In genomic region chrX:3548743-3549441, GRCh38 we compare ENCODE assay signal across 8 cellular contexts.
DNase-seq lines count a peak whose midpoint lies in the region; ATAC-seq and TF ChIP-seq lines count a peak whose summit lies in the region.

No MANE protein-coding gene starts in this region.

- intact Hi-C loops in activated CD4-positive, alpha-beta T cell treated with anti-CD3 and anti-CD28 coated beads, Interleukin-2, amount 10 ng/mL, durations not matched to agents 24 days and 14 days (cut with micrococcal nuclease): no loop called here

- no peaks in the 10 kb centered on the region for H3K36me3 ChIP-seq in neural progenitor cell

- DNase-seq in DMS114 treated with DMSO at 0.1 percent for 48 hours (lab: John Stamatoyannopoulos, UW; ENCODE audit: unreplicated experiment) (peak; percentile 37), NCI-H524 (lab: John Stamatoyannopoulos, UW) (peak; percentile 53 to 83), dedifferentiated amniotic fluid mesenchymal stem cell (ENCODE audit: extremely low spot score) (peak; percentile 85), neural progenitor cell (ENCODE audit: low spot score) (peak; percentile 20), NAMALWA (ENCODE audit: low spot score) (no peak)
- no peak for DNase-seq in activated CD4-positive, alpha-beta T cell treated with anti-CD3 and anti-CD28 coated beads, Interleukin-2, amount 10 ng/mL, durations not matched to agents 24 days and 14 days
- DNase-seq in activated CD4-positive, CD25-positive, alpha-beta regulatory T cell treated with anti-CD3 and anti-CD28 coated beads, Interleukin-2, amount 50 U/mL, for 72 hours: no peak

- H3K4me3 ChIP-seq in neural progenitor cell: no peak overlapping the region

- no peak for ATAC-seq in HG02970 (IDR thresholded peaks at IDR 0.05; ENCODE audit: low FRiP score, unreplicated experiment)

- no peaks in the 10 kb centered on the region for H4K20me1 ChIP-seq in neural progenitor cell (ENCODE audit: low read depth)

- no peaks in the 10 kb centered on the region for H3K4me1 ChIP-seq in neural progenitor cell

- no peak overlapping the region for H3K4me3 Mint-ChIP-seq in neural progenitor cell
- H3K4me3 Mint-ChIP-seq in activated CD4-positive, alpha-beta T cell treated with anti-CD3 and anti-CD28 coated beads, Interleukin-2, amount 10 ng/mL, durations not matched to agents 24 days and 14 days: no peak overlapping the region

- no peaks in the 10 kb centered on the region for H3K27me3 ChIP-seq in neural progenitor cell

- H2AFZ ChIP-seq in neural progenitor cell (replicated peaks): peak overlapping the region; percentile 37

- no peaks in the 10 kb centered on the region for H3F3A ChIP-seq in neural progenitor cell (ENCODE audit: low read depth)

- H3K79me2 ChIP-seq in neural progenitor cell (ENCODE audit: low read depth): no peaks in the 10 kb centered on the region

- no peak overlapping the region for H3K9ac ChIP-seq in neural progenitor cell

- H3K9me3 ChIP-seq in neural progenitor cell (ENCODE audit: low read depth): no peaks in the 10 kb centered on the region

- TF ChIP-seq CTCF in neural progenitor cell (IDR thresholded peaks at IDR 0.05): peak; percentile 37

- peaks cover 7% of the 10 kb centered on the region for H3K27me3 Mint-ChIP-seq in neural progenitor cell (ENCODE audit: insufficient read depth, low read depth)
- peaks cover 2% of the 10 kb centered on the region for H3K27me3 Mint-ChIP-seq in activated CD4-positive, alpha-beta T cell treated with anti-CD3 and anti-CD28 coated beads, Interleukin-2, amount 10 ng/mL, durations not matched to agents 24 days and 14 days

- peaks cover 10% of the 10 kb centered on the region for H3K4me1 Mint-ChIP-seq in neural progenitor cell
- H3K4me1 Mint-ChIP-seq in activated CD4-positive, alpha-beta T cell treated with anti-CD3 and anti-CD28 coated beads, Interleukin-2, amount 10 ng/mL, durations not matched to agents 24 days and 14 days: no peaks in the 10 kb centered on the region

- no peaks in the 10 kb centered on the region for H3K36me3 Mint-ChIP-seq in neural progenitor cell
- H3K36me3 Mint-ChIP-seq in activated CD4-positive, alpha-beta T cell treated with anti-CD3 and anti-CD28 coated beads, Interleukin-2, amount 10 ng/mL, durations not matched to agents 24 days and 14 days (ENCODE audit: low read depth): no peaks in the 10 kb centered on the region

- no peak overlapping the region for H3K27ac ChIP-seq in neural progenitor cell

- H3K4me2 ChIP-seq in neural progenitor cell: no peak overlapping the region

- H3K27ac Mint-ChIP-seq in neural progenitor cell: no peak overlapping the region
- H3K27ac Mint-ChIP-seq in activated CD4-positive, alpha-beta T cell treated with anti-CD3 and anti-CD28 coated beads, Interleukin-2, amount 10 ng/mL, durations not matched to agents 24 days and 14 days: no peak overlapping the region

- H3K9me3 Mint-ChIP-seq in neural progenitor cell: peaks cover 5% of the 10 kb centered on the region
- H3K9me3 Mint-ChIP-seq in activated CD4-positive, alpha-beta T cell treated with anti-CD3 and anti-CD28 coated beads, Interleukin-2, amount 10 ng/mL, durations not matched to agents 24 days and 14 days: no peaks in the 10 kb centered on the region

Comparison
In these comparisons a context has a peak if more than half of its experiments do, and no peak if none do; other contexts are left out.
1. DNase-seq: peak in DMS114 treated with DMSO at 0.1 percent for 48 hours (single experiment), NCI-H524 (2 of 2), dedifferentiated amniotic fluid mesenchymal stem cell (single experiment) and neural progenitor cell (single experiment); none in NAMALWA (single experiment), activated CD4-positive, alpha-beta T cell treated with anti-CD3 and anti-CD28 coated beads, Interleukin-2, amount 10 ng/mL, durations not matched to agents 24 days and 14 days (single experiment) and activated CD4-positive, CD25-positive, alpha-beta regulatory T cell treated with anti-CD3 and anti-CD28 coated beads, Interleukin-2, amount 50 U/mL, for 72 hours (single experiment).